Comparison of ENCODE assay signal across 8 cellular contexts in the genomic region with DNA sequence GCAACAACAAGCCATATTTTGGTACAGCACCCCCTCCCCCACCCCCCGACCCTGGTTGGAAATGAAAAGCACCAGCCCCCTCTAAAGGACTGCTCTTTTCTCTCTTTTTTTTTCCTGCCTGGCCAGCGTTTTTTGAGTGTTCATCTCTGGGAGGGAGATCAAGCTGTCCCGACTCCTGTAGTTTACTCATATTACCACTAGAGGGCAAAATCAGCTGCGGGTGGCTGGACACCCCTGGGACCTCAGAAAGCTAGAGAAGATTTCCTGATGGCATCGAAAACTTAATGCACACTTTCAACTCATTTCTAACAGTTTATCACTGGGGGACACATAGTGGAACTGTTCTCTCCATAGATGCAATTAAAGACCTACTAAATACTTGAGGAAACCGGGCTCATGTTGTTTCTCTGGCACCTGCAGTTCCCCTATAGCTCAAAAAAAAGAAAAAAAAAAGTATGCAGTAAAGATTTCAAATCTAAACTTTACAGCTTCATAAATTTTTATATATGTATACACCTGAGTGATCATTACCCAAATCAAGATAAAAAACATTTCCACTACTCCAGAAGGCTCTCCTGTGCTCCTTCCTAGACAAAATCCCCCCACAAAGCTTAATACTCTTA. TPM values are rescaled to one million over a fixed set of nuclear protein-coding genes. Genes with fewer than 3 reads are reported as not detected.
A peak's percentile ranks its signal among the peaks of the same experiment; 100 is the strongest.
DNase-seq lines count a peak whose midpoint lies in the region; ATAC-seq and TF ChIP-seq lines count a peak whose summit lies in the region.

No MANE protein-coding gene starts in this region.

- POLR2A ChIA-PET in AG04449 (lab: Yijun Ruan, JAX): interaction anchor here (1.0 kb wide), 2 partner anchors 39 to 146 kb away, joined by 7 read pairs; partner anchors contain the start of gene SCAND1

- ATAC-seq in GM21786 (IDR thresholded peaks at IDR 0.05; ENCODE audit: unreplicated experiment): no peak

- TF ChIP-seq CTCF in AG04449 (IDR thresholded peaks at IDR 0.05; ENCODE audit: insufficient read depth, low read length, missing control alignments): peak; percentile 80
- peak; percentile 79 for TF ChIP-seq CTCF in WI38 (IDR thresholded peaks at IDR 0.05; ENCODE audit: low read depth, low read length)

- H3K4me3 ChIP-seq in AG04449 (ENCODE audit: low read depth, low read length) (no peak overlapping the region), WI38 (ENCODE audit: low read depth, low read length) (no peak overlapping the region)

- CTCF ChIA-PET in AG04449 (lab: Yijun Ruan, JAX): interaction anchor here (0.6 to 11.8 kb wide), 50 partner anchors 11 to 529 kb away, joined by 3 to 971 read pairs (median 6); partner anchors contain the start of genes CNBD2, EPB41L1 and SCAND1

- DNase-seq in AG04449 (ENCODE audit: low read depth, low spot score) (no peak), GM19238 (ENCODE audit: insufficient read length, low spot score) (peak; percentile 67), NCI-H2196 treated with DMSO at 0.1 percent for 48 hours (lab: John Stamatoyannopoulos, UW; ENCODE audit: unreplicated experiment) (peak; percentile 79), cerebellum (ENCODE audit: low spot score) (peak; percentile 82), kidney tubule cell (ENCODE audit: low spot score) (peak; percentile 70)
- peak; percentile 4 to 10 for DNase-seq in stimulated activated CD4-positive, alpha-beta T cell treated with anti-CD3 and anti-CD28 coated beads, Interleukin-4, amount 100 ng/mL, for 48 hours (ENCODE audit: low read depth in 2 of 2)

RNA-seq across cellular contexts. Expression of gene CNBD2, which starts 24.4 kb away (rescaled TPM):
- total RNA-seq in cerebellum: 5.2 TPM

RNA-seq across cellular contexts. Expression of gene SCAND1, which starts 38.5 kb away (rescaled TPM):
- total RNA-seq in cerebellum: 10.6 TPM
